In the genomic region with DNA sequence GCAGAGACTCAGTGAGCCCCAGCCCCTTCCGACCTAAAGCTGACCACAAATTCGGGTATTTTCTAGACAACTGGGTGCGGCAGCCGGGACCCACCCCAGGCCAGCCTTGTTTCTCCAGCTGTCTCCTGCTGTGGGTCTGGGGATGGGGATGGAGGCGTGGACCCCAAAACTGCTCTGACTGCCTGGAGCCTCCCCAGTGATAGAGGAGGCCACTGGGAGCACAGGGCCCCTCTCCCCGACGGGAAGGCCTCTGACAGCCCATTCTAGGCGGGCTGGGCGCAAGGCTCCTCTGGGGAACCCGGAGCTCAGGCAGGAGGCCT, we compare ENCODE assay signal across 18 cellular contexts. TPM values are rescaled to one million over a fixed set of nuclear protein-coding genes. Genes with fewer than 3 reads are reported as not detected.
DNase-seq lines count a peak whose midpoint lies in the region; TF ChIP-seq lines count a peak whose summit lies in the region.
"Had no signal": no experiment of that assay in that cellular context is flagged by ENCODE, and none has a peak within 500 bp of the region (broad histone marks: within the 10 kb centered on the region; RNA-seq: fewer than 3 reads in every experiment).

No MANE protein-coding gene starts in this region.

- peak overlapping the region; percentile 81 for H2BK15ac ChIP-seq in neuronal stem cell (ENCODE audit: low read length)

- no peaks in the 10 kb centered on the region for H3K79me2 ChIP-seq in mammary epithelial cell (ENCODE audit: insufficient read depth, low read length)

- peaks cover 13% of the 10 kb centered on the region for H3K4me1 ChIP-seq in mammary epithelial cell (ENCODE audit: insufficient read depth, low read length)
- H3K4me1 ChIP-seq in breast epithelium: no peaks in the 10 kb centered on the region
- H3K4me1 ChIP-seq in duodenal mucosa (ENCODE audit: control insufficient read depth in 1 of 2, insufficient read depth in 2 of 2, low read length in 2 of 2): peaks cover 46 to 48% of the 10 kb centered on the region in 2 donors
- peaks cover 0 to 7% of the 10 kb centered on the region in 2 donors for H3K4me1 ChIP-seq in neuronal stem cell (ENCODE audit: control insufficient read depth in 2 of 2, insufficient read depth in 1 of 2, low read depth in 1 of 2, low read length in 2 of 2)

- no peak overlapping the region for H3K18ac ChIP-seq in neuronal stem cell (ENCODE audit: low read length)

- no peak overlapping the region for H3K23ac ChIP-seq in neuronal stem cell (ENCODE audit: low read depth, low read length, poor library complexity)

- H4K20me1 ChIP-seq in mammary epithelial cell (ENCODE audit: insufficient read depth, low read length): no peaks in the 10 kb centered on the region

- no peak overlapping the region for H2BK120ac ChIP-seq in neuronal stem cell (ENCODE audit: low read depth, low read length)

- peaks cover 4% of the 10 kb centered on the region for H3K27me3 ChIP-seq in mammary epithelial cell (ENCODE audit: insufficient read depth, low read length)
- no peaks in the 10 kb centered on the region for H3K27me3 ChIP-seq in breast epithelium
- no peaks in the 10 kb centered on the region for H3K27me3 ChIP-seq in duodenal mucosa (ENCODE audit: control insufficient read depth in 1 of 2, insufficient read depth in 2 of 2, low read length in 2 of 2)
- H3K27me3 ChIP-seq in neuronal stem cell (ENCODE audit: control insufficient read depth in 3 of 3, insufficient read depth in 3 of 3, low read depth in 1 of 3, low read length in 3 of 3): peaks cover 0 to 42% (median 0%) of the 10 kb centered on the region in 3 experiments

- H3K9ac ChIP-seq in mammary epithelial cell (ENCODE audit: insufficient read depth, low read length) (no peak overlapping the region), duodenal mucosa (ENCODE audit: low read depth in 1 of 2, low read length in 2 of 2) (peak overlapping the region in 1 of 2 donors; percentile 42), neuronal stem cell (ENCODE audit: low read depth, low read length, poor library complexity) (no peak overlapping the region)

- peak overlapping the region; percentile 71 for H3K4me2 ChIP-seq in mammary epithelial cell (ENCODE audit: insufficient read depth, low read depth, low read length)
- H3K4me2 ChIP-seq in neuronal stem cell (ENCODE audit: insufficient read depth, low read length, poor library complexity, severe bottlenecking): no peak overlapping the region

- peaks cover 3% of the 10 kb centered on the region for H3K79me1 ChIP-seq in neuronal stem cell (ENCODE audit: low read depth, low read length)

- H3K9me3 ChIP-seq in mammary epithelial cell (replicated peaks; ENCODE audit: insufficient read depth, low read length) (no peaks in the 10 kb centered on the region), breast epithelium (no peaks in the 10 kb centered on the region), duodenal mucosa (ENCODE audit: control insufficient read depth in 1 of 2, low read length in 2 of 2) (no peaks in the 10 kb centered on the region), neuronal stem cell (replicated peaks in 1 of 2; ENCODE audit: control insufficient read depth in 2 of 2, insufficient read depth in 1 of 2, low read depth in 1 of 2, low read length in 2 of 2) (no peaks in the 10 kb centered on the region)

- CTCF ChIA-PET in mammary epithelial cell (lab: Charles Lee; ENCODE audit: low non-redundant PET): no interaction called here

- H4K91ac ChIP-seq in neuronal stem cell (ENCODE audit: low read depth, low read length, poor library complexity): no peak overlapping the region

- DNase-seq in mammary epithelial cell (no peak), breast epithelium (ENCODE audit: low spot score in 2 of 2) (no peak), neuronal stem cell (ENCODE audit: low spot score) (no peak), HT-29 (ENCODE audit: low spot score) (no peak), NCI-H2107 (lab: John Stamatoyannopoulos, UW) (no peak), NCI-H2227 treated with DMSO at 0.1 percent for 48 hours (lab: John Stamatoyannopoulos, UW) (no peak), NCI-H82 treated with DMSO at 0.1 percent for 48 hours (lab: John Stamatoyannopoulos, UW; ENCODE audit: unreplicated experiment) (no peak)
- DNase-seq: 8988T, C1 segment of cervical spinal cord, EL, NCI-H1436 treated with DMSO at 0.1 percent for 48 hours, NCI-H2081 treated with DMSO at 0.1 percent for 48 hours, NCI-H69, PC-3 had no signal

- H3K27ac ChIP-seq in mammary epithelial cell (ENCODE audit: insufficient read depth, low read depth, low read length) (no peak overlapping the region), breast epithelium (no peak overlapping the region), duodenal mucosa (ENCODE audit: low read depth, low read length) (peak overlapping the region; percentile 7), neuronal stem cell (replicated peaks; ENCODE audit: low read length) (no peak overlapping the region)
- H3K27ac ChIP-seq: SK-N-MC had no signal

- no peak overlapping the region for H3K4ac ChIP-seq in neuronal stem cell (ENCODE audit: low read length)

- no peak overlapping the region for H2BK12ac ChIP-seq in neuronal stem cell (ENCODE audit: low read length)

- H3K14ac ChIP-seq in neuronal stem cell (ENCODE audit: low read length): no peak overlapping the region

- intact Hi-C loops in mammary epithelial cell (cut with micrococcal nuclease): no loop called here
- intact Hi-C loops in breast epithelium (cut with DNase I; ENCODE audit: low total_unique reads): no loop called here

- H3K36me3 ChIP-seq in mammary epithelial cell (ENCODE audit: insufficient read depth, low read length) (no peaks in the 10 kb centered on the region), breast epithelium (no peaks in the 10 kb centered on the region), duodenal mucosa (ENCODE audit: control insufficient read depth in 1 of 2, insufficient read depth in 2 of 2, low read length in 2 of 2) (no peaks in the 10 kb centered on the region), neuronal stem cell (replicated peaks in 1 of 2; ENCODE audit: control insufficient read depth in 2 of 2, insufficient read depth in 2 of 2, low read length in 2 of 2) (no peaks in the 10 kb centered on the region)

- BruUV-seq in mammary epithelial cell (replicated peaks; lab: Mats Ljungman, UMichigan): no TSS peak

- in situ Hi-C loops in mammary epithelial cell (cut with MboI; ENCODE audit: low sequenced_read_pairs in 2 of 2): no loop called here

- WGBS in mammary epithelial cell (ENCODE audit: low coverage, missing lambda C conversion rate): 83% methylated on average over 9 of the region's 10 CpGs
- WGBS in neuronal stem cell (ENCODE audit: extremely low coverage in 2 of 2, insufficient read length in 2 of 2, insufficient replicate concordance in 1 of 2), 2 donors: no CpG with 5 or more reads among the region's 10 CpGs

- H2AFZ ChIP-seq in mammary epithelial cell (ENCODE audit: low read depth, low read length) (peak overlapping the region; percentile 19), neuronal stem cell (ENCODE audit: low read length) (no peak overlapping the region)

- H2AK5ac ChIP-seq in neuronal stem cell (ENCODE audit: low read depth, low read length): no peak overlapping the region

- dilution Hi-C loops in mammary epithelial cell (cut with HindIII; ENCODE audit: low sequenced_read_pairs): no loop called here

- H4K8ac ChIP-seq in neuronal stem cell (ENCODE audit: low read depth, low read length): no peak overlapping the region

- TF ChIP-seq CTCF in mammary epithelial cell (conservative IDR thresholded peaks at IDR 0.05 in 1 of 2, IDR thresholded peaks at IDR 0.05 in 1 of 2; ENCODE audit: extremely low read depth in 1 of 2, insufficient read depth in 1 of 2, low read depth in 1 of 2, low read length in 2 of 2) (no peak), breast epithelium (IDR thresholded peaks at IDR 0.05) (no peak)

- H2BK5ac ChIP-seq in neuronal stem cell (ENCODE audit: low read length): peak overlapping the region; percentile 15

- H3K4me3 ChIP-seq in mammary epithelial cell (replicated peaks in 1 of 3; ENCODE audit: insufficient read depth in 1 of 3, low read depth in 2 of 3, low read length in 3 of 3): no peak overlapping the region
- no peak overlapping the region for H3K4me3 ChIP-seq in breast epithelium
- H3K4me3 ChIP-seq in duodenal mucosa (ENCODE audit: low read depth in 1 of 2, low read length in 2 of 2): no peak overlapping the region
- no peak overlapping the region for H3K4me3 ChIP-seq in neuronal stem cell (ENCODE audit: low read length in 2 of 2)
- H3K4me3 ChIP-seq: SK-N-MC had no signal

- TF ChIP-seq POLR2A in breast epithelium (IDR thresholded peaks at IDR 0.05): no peak

RNA-seq across cellular contexts. Expression of a gene that starts 38.2 kb away (rescaled TPM):
- 1 to 10 TPM; 3.5 to 7.3 TPM for total RNA-seq in mammary epithelial cell
- 0.06 TPM for polyA plus RNA-seq in mammary epithelial cell
- polyA minus RNA-seq in mammary epithelial cell: not detected
- 1 to 10 TPM in 2 of 3 donors, under 1 TPM in 1; 0.96 to 4.0 (median 2.9) TPM for total RNA-seq in breast epithelium
- not detected for polyA plus RNA-seq in neuronal stem cell (2013, experiment 1 of 2)
- polyA plus RNA-seq in neuronal stem cell (2013, experiment 2 of 2): not detected
- 0.03 TPM in 1 of 2 replicates, not detected in the other for total RNA-seq in HT-29 (2014; rRNA removed; shearing (Covaris generic))
- total RNA-seq: H1, HT1080 had no signal
- polyA plus RNA-seq: H1 had no signal

RNA-seq across cellular contexts. Expression of a gene that starts 42.6 kb away (rescaled TPM):
- 10 to 100 TPM in 1 of 2 donors, 1 to 10 TPM in 1; 6.8 to 22.8 TPM for total RNA-seq in mammary epithelial cell
- polyA plus RNA-seq in mammary epithelial cell: 6.2 TPM
- 45.8 TPM for polyA minus RNA-seq in mammary epithelial cell
- 10 to 100 TPM in 2 of 3 donors, 1 to 10 TPM in 1; 6.4 to 21.8 (median 18.4) TPM for total RNA-seq in breast epithelium
- 2.1 TPM for polyA plus RNA-seq in neuronal stem cell (2013, experiment 1 of 2)
- 1.6 TPM for polyA plus RNA-seq in neuronal stem cell (2013, experiment 2 of 2)
- total RNA-seq in HT-29 (2014; rRNA removed; shearing (Covaris generic)): 4.5 and 9.1 TPM in 2 replicates

RNA-seq across cellular contexts. Expression of a gene that starts 52.3 kb away (rescaled TPM):
- total RNA-seq in mammary epithelial cell (not detected), breast epithelium (not detected)
- polyA plus RNA-seq in mammary epithelial cell: not detected
- polyA minus RNA-seq in mammary epithelial cell: not detected
- not detected for polyA plus RNA-seq in neuronal stem cell (2013, experiment 1 of 2)
- polyA plus RNA-seq in neuronal stem cell (2013, experiment 2 of 2): not detected
- total RNA-seq in HT-29 (2014; rRNA removed; shearing (Covaris generic)): not detected in 2 replicates
- total RNA-seq: H1, HT1080, PC-3 had no signal
- polyA plus RNA-seq: H1 had no signal
